ENCODE assay signal across 10 cellular contexts in genomic region chr6:133240511-133241087, GRCh38. TPM values are rescaled to one million over a fixed set of nuclear protein-coding genes. Genes with fewer than 3 reads are reported as not detected.
A peak's percentile ranks its signal among the peaks of the same experiment; 100 is the strongest.
DNase-seq lines count a peak whose midpoint lies in the region; ATAC-seq, FAIRE-seq and TF ChIP-seq lines count a peak whose summit lies in the region.
"Had no signal": no experiment of that assay in that cellular context is flagged by ENCODE, and none has a peak within 500 bp of the region (broad histone marks: within the 10 kb centered on the region; RNA-seq: fewer than 3 reads in every experiment).

No MANE protein-coding gene starts in this region.

- no peaks in the 10 kb centered on the region for H3K36me3 ChIP-seq in bronchial epithelial cell (ENCODE audit: control insufficient read depth, insufficient read depth, low read length)
- no peaks in the 10 kb centered on the region for H3K36me3 ChIP-seq in right lobe of liver
- H3K36me3 ChIP-seq in upper lobe of left lung, result no peaks in the 10 kb centered on the region
- H3K36me3 ChIP-seq: adrenal gland had no signal

- H3K4me1 ChIP-seq in right lobe of liver (peaks cover 0 to 13% (median 0%) of the 10 kb centered on the region in 4 donors), upper lobe of left lung (peaks cover 19 to 28% (median 22%) of the 10 kb centered on the region in 4 donors)

- no peak for TF ChIP-seq EP300 in upper lobe of left lung (IDR thresholded peaks at IDR 0.05)

- peak overlapping the region; percentile 72 for H3K4me3 ChIP-seq in bronchial epithelial cell (ENCODE audit: low read depth, low read length)
- H3K4me3 ChIP-seq in right lobe of liver, result peak overlapping the region; percentile 5 to 31 (median 10)
- H3K4me3 ChIP-seq in upper lobe of left lung, result peak overlapping the region; percentile 22 to 54 (median 40)

- intact Hi-C loops in right lobe of liver (cut with DNase I), result no loop called here
- intact Hi-C loops in posterior vena cava (cut with DNase I), result loop anchor here in 1 of 2 donors (1.0 kb wide), 1 partner anchor 32 kb away; no protein-coding TSS in a partner anchor

- no peak for TF ChIP-seq POLR2A in right lobe of liver (IDR thresholded peaks at IDR 0.05)
- no peak for TF ChIP-seq POLR2A in upper lobe of left lung (IDR thresholded peaks at IDR 0.05)

- H3K4me3 Mint-ChIP-seq in activated T-cell treated with anti-CD3 and anti-CD28 coated beads, Interleukin-2, amount 50 U/mL, for 24 hours, result peak overlapping the region; percentile 35

- TF ChIP-seq CTCF in bronchial epithelial cell (IDR thresholded peaks at IDR 0.05; ENCODE audit: insufficient read depth, low read length, severe bottlenecking) (peak; percentile 43), right lobe of liver (IDR thresholded peaks at IDR 0.05) (no peak), upper lobe of left lung (IDR thresholded peaks at IDR 0.05) (no peak), D721Med (IDR thresholded peaks at IDR 0.05; ENCODE audit: insufficient read depth, missing control alignments) (no peak)

- H3K36me3 Mint-ChIP-seq in activated T-cell treated with anti-CD3 and anti-CD28 coated beads, Interleukin-2, amount 50 U/mL, for 24 hours (ENCODE audit: low read depth), result no peaks in the 10 kb centered on the region

- H3K9me3 ChIP-seq in right lobe of liver, result no peaks in the 10 kb centered on the region
- no peaks in the 10 kb centered on the region for H3K9me3 ChIP-seq in upper lobe of left lung
- H3K9me3 ChIP-seq: adrenal gland had no signal

- H3K27ac Mint-ChIP-seq in activated T-cell treated with anti-CD3 and anti-CD28 coated beads, Interleukin-2, amount 50 U/mL, for 24 hours, result no peak overlapping the region

- WGBS in right lobe of liver (ENCODE audit: insufficient coverage, low coverage, low lambda C conversion rate, missing lambda C conversion rate), result 12% methylated on average over 21 of the region's 37 CpGs
- 6 to 13% methylated on average over 18 to 19 of the region's 37 CpGs for WGBS in upper lobe of left lung, 2 donors

- no peak for FAIRE-seq in bronchial epithelial cell (lab: Jason Lieb, UNC)
- no peak for FAIRE-seq in D721Med (lab: Jason Lieb, UNC)

- ATAC-seq in right lobe of liver (peak; percentile 16 to 26 (median 18)), upper lobe of left lung (ENCODE audit: low FRiP score in 2 of 2) (peak in 1 of 2 donors; percentile 40), HG03139 (IDR thresholded peaks at IDR 0.05; ENCODE audit: unreplicated experiment) (no peak)

- peaks cover 20% of the 10 kb centered on the region for H3K4me1 Mint-ChIP-seq in activated T-cell treated with anti-CD3 and anti-CD28 coated beads, Interleukin-2, amount 50 U/mL, for 24 hours (ENCODE audit: low read depth)

- no peaks in the 10 kb centered on the region for H3K9me3 Mint-ChIP-seq in activated T-cell treated with anti-CD3 and anti-CD28 coated beads, Interleukin-2, amount 50 U/mL, for 24 hours

- H3K27me3 ChIP-seq in bronchial epithelial cell (ENCODE audit: control insufficient read depth, insufficient read depth, low read length) (no peaks in the 10 kb centered on the region), right lobe of liver (peaks cover 7 to 22% of the 10 kb centered on the region in 2 donors), upper lobe of left lung (peaks cover 0 to 30% (median 15%) of the 10 kb centered on the region in 4 donors)

- DNase-seq in activated T-cell treated with anti-CD3 and anti-CD28 coated beads, Interleukin-2, amount 50 U/mL, for 24 hours, result no peak
- no peak for DNase-seq in activated T-cell treated with anti-CD3 and anti-CD28 coated beads, Interleukin-2, amount 50 U/mL, for 1 hour
- peak; percentile 53 for DNase-seq in bronchial epithelial cell (ENCODE audit: low read depth)
- no peak for DNase-seq in right lobe of liver
- DNase-seq in upper lobe of left lung, result no peak
- no peak for DNase-seq in D721Med (ENCODE audit: insufficient read length, low spot score)
- DNase-seq in posterior vena cava (ENCODE audit: low spot score), result no peak

- H3K27me3 Mint-ChIP-seq in activated T-cell treated with anti-CD3 and anti-CD28 coated beads, Interleukin-2, amount 50 U/mL, for 24 hours, result peaks cover 56% of the 10 kb centered on the region

- H3K27ac ChIP-seq in right lobe of liver (no peak overlapping the region), upper lobe of left lung (peak overlapping the region in 1 of 4 donors; percentile 61)
- H3K27ac ChIP-seq: C4-2B had no signal

RNA-seq across cellular contexts. Expression of gene EYA4, which starts 0.6 kb away (rescaled TPM):
- total RNA-seq in bronchial epithelial cell (9.7 and 13.1 TPM in 2 replicates), right lobe of liver (under 1 TPM in 5 of 6 experiments, not detected in 1; 0.09 to 0.37 (median 0.35) TPM), upper lobe of left lung (1 to 10 TPM; 1.0 to 8.9 (median 4.2) TPM), posterior vena cava (1 to 10 TPM in 1 of 2 donors, under 1 TPM in 1; 0.95 to 2.6 TPM)

Comparison
In these comparisons a context has a peak if more than half of its experiments do, and no peak if none do; other contexts are left out.
1. H3K4me3 ChIP-seq: peak in every context shown above with its lines; median percentile 72 in bronchial epithelial cell; 40 in upper lobe of left lung; 10 in right lobe of liver.